In genomic region chr10:84172435-84173356, GRCh38 we compare ENCODE assay signal across 10 cellular contexts. TPM values are rescaled to one million over a fixed set of nuclear protein-coding genes. Genes with fewer than 3 reads are reported as not detected.
A peak's percentile ranks its signal among the peaks of the same experiment; 100 is the strongest.
DNase-seq lines count a peak whose midpoint lies in the region; ATAC-seq and TF ChIP-seq lines count a peak whose summit lies in the region.
"Had no signal": no experiment of that assay in that cellular context is flagged by ENCODE, and none has a peak within 500 bp of the region (broad histone marks: within the 10 kb centered on the region; RNA-seq: fewer than 3 reads in every experiment).

No MANE protein-coding gene starts in this region.

- H3K9me2 ChIP-seq in OCI-LY1 (ENCODE audit: low read depth, low read length) (no peaks in the 10 kb centered on the region), SK-N-SH (no peaks in the 10 kb centered on the region)

- no peaks in the 10 kb centered on the region for H3K79me1 ChIP-seq in trophoblast cell (ENCODE audit: low read length)

- peak overlapping the region; percentile 49 for H3K23ac ChIP-seq in trophoblast cell (ENCODE audit: low read length)

- no CpG with 5 or more reads among the region's 9 CpGs for WGBS in trophoblast cell (ENCODE audit: extremely low coverage, insufficient coverage, insufficient read length)
- 91 to 94% methylated on average over 9 of the region's 9 CpGs for WGBS in aorta, 2 donors
- WGBS in SK-N-SH (ENCODE audit: low lambda C conversion rate) = 44% methylated on average over 9 of the region's 9 CpGs

- ATAC-seq in HG02759 (IDR thresholded peaks at IDR 0.05; ENCODE audit: unreplicated experiment) (peak; percentile 62), aorta (ENCODE audit: low FRiP score) (no peak)
- ATAC-seq: psoas muscle had no signal

- H4K12ac ChIP-seq in trophoblast cell (ENCODE audit: low read depth, low read length) = no peak overlapping the region

- H3K4me1 ChIP-seq in OCI-LY1 (ENCODE audit: insufficient read depth, low read length, severe bottlenecking) = peaks cover 34% of the 10 kb centered on the region
- H3K4me1 ChIP-seq in trophoblast cell (ENCODE audit: control insufficient read depth in 1 of 2, insufficient read depth in 2 of 2, low read length in 2 of 2) = no peaks in the 10 kb centered on the region
- no peaks in the 10 kb centered on the region for H3K4me1 ChIP-seq in aorta (ENCODE audit: control insufficient read depth in 1 of 2, insufficient read depth in 2 of 2, low read length in 2 of 2)
- H3K4me1 ChIP-seq in SK-N-SH (ENCODE audit: control insufficient read depth in 1 of 2, insufficient read depth in 2 of 2, low read depth in 1 of 2, low read length in 1 of 2) = no peaks in the 10 kb centered on the region
- H3K4me1 ChIP-seq: psoas muscle had no signal

- H3K27me3 ChIP-seq in OCI-LY1 (ENCODE audit: insufficient read depth, low read length) = no peaks in the 10 kb centered on the region
- H3K27me3 ChIP-seq in trophoblast cell (ENCODE audit: insufficient read depth, low read length) = no peaks in the 10 kb centered on the region
- no peaks in the 10 kb centered on the region for H3K27me3 ChIP-seq in aorta (ENCODE audit: control insufficient read depth in 1 of 2, insufficient read depth in 2 of 2, low read length in 1 of 2)
- no peaks in the 10 kb centered on the region for H3K27me3 ChIP-seq in SK-N-SH (ENCODE audit: insufficient read depth)

- H3K4me3 ChIP-seq in OCI-LY1 (ENCODE audit: low read depth, low read length, poor library complexity, severe bottlenecking) (no peak overlapping the region), trophoblast cell (ENCODE audit: low read depth, low read length) (no peak overlapping the region), aorta (ENCODE audit: low read length in 2 of 2) (no peak overlapping the region), SK-N-SH (ENCODE audit: low read depth in 2 of 2, low read length in 1 of 2) (no peak overlapping the region)
- H3K4me3 ChIP-seq: psoas muscle had no signal

- no peak overlapping the region for H2AK5ac ChIP-seq in trophoblast cell (ENCODE audit: low read length)

- no peaks in the 10 kb centered on the region for H3K79me2 ChIP-seq in OCI-LY1 (ENCODE audit: insufficient read depth, low read length)
- no peaks in the 10 kb centered on the region for H3K79me2 ChIP-seq in trophoblast cell (ENCODE audit: control insufficient read depth, insufficient read depth, low read length, poor library complexity)
- no peaks in the 10 kb centered on the region for H3K79me2 ChIP-seq in SK-N-SH (ENCODE audit: insufficient read depth)

- no peak for TF ChIP-seq CTCF in OCI-LY1 (IDR thresholded peaks at IDR 0.05; ENCODE audit: low read length)
- TF ChIP-seq CTCF in SK-N-SH (IDR thresholded peaks at IDR 0.05) = no peak

- H3K9me3 ChIP-seq in OCI-LY1 (ENCODE audit: low read length) = no peaks in the 10 kb centered on the region
- H3K9me3 ChIP-seq in trophoblast cell (ENCODE audit: insufficient read depth, low read depth, low read length) = no peaks in the 10 kb centered on the region
- no peaks in the 10 kb centered on the region for H3K9me3 ChIP-seq in aorta (ENCODE audit: control insufficient read depth, low read length)
- H3K9me3 ChIP-seq in SK-N-SH = no peaks in the 10 kb centered on the region
- H3K9me3 ChIP-seq: psoas muscle had no signal

- POLR2A ChIA-PET in SK-N-SH (lab: Yijun Ruan, JAX) = no interaction called here

- H2AFZ ChIP-seq in OCI-LY1 (ENCODE audit: low read length) (peak overlapping the region; percentile 81), trophoblast cell (ENCODE audit: insufficient read depth, low read length, poor library complexity) (no peak overlapping the region), SK-N-SH (ENCODE audit: low read depth) (no peak overlapping the region)

- no peak overlapping the region for H4K91ac ChIP-seq in trophoblast cell (ENCODE audit: low read depth, low read length)

- CTCF ChIA-PET in SK-N-SH (lab: Yijun Ruan, JAX) = interaction anchor here (2.0 kb wide), 1 partner anchor 25 kb away, joined by 6 read pairs; no protein-coding TSS in a partner anchor

- TF ChIP-seq RAD21 in SK-N-SH (IDR thresholded peaks at IDR 0.05; ENCODE audit: low read length) = no peak

- H2BK5ac ChIP-seq in trophoblast cell (ENCODE audit: low read depth, low read length, poor library complexity) = no peak overlapping the region

- no peak overlapping the region for H3K14ac ChIP-seq in trophoblast cell (ENCODE audit: low read length)

- H3K4me2 ChIP-seq in OCI-LY1 (ENCODE audit: low read length) (peak overlapping the region; percentile 1; the same call in 1 of the 2 replicates), trophoblast cell (ENCODE audit: low read length) (no peak overlapping the region), SK-N-SH (no peak overlapping the region)

- no peak overlapping the region for H2BK12ac ChIP-seq in trophoblast cell (ENCODE audit: low read length)

- H3F3A ChIP-seq in OCI-LY1 (ENCODE audit: insufficient read depth, low read length) (no peaks in the 10 kb centered on the region), SK-N-SH (replicated peaks; ENCODE audit: insufficient read depth) (no peaks in the 10 kb centered on the region)

- H2BK120ac ChIP-seq in trophoblast cell (ENCODE audit: insufficient read depth, low read length, poor library complexity) = no peak overlapping the region

- H3K36me3 ChIP-seq in OCI-LY1 (ENCODE audit: insufficient read depth, low read length) (peaks cover 3% of the 10 kb centered on the region; the same call in 1 of the 2 replicates), trophoblast cell (ENCODE audit: control insufficient read depth in 1 of 2, insufficient read depth in 2 of 2, low read length in 2 of 2) (no peaks in the 10 kb centered on the region), aorta (ENCODE audit: control insufficient read depth in 1 of 2, insufficient read depth in 2 of 2, low read length in 1 of 2) (no peaks in the 10 kb centered on the region), SK-N-SH (replicated peaks in 1 of 2; ENCODE audit: control insufficient read depth in 1 of 2, insufficient read depth in 2 of 2, low read length in 1 of 2) (no peaks in the 10 kb centered on the region)

- TF ChIP-seq EP300 in SK-N-SH (IDR thresholded peaks at IDR 0.05; ENCODE audit: borderline replicate concordance in 1 of 2, low read depth in 1 of 2, low read length in 1 of 2) = no peak

- H3K9ac ChIP-seq in OCI-LY1 (ENCODE audit: low read length) = peak overlapping the region; percentile 23; the same call in 1 of the 2 replicates
- H3K9ac ChIP-seq in trophoblast cell (ENCODE audit: low read length) = no peak overlapping the region
- H3K9ac ChIP-seq in SK-N-SH = no peak overlapping the region

- DNase-seq in trophoblast cell = no peak
- DNase-seq in NCI-H187 treated with DMSO at 0.1 percent for 48 hours (lab: John Stamatoyannopoulos, UW) = no peak
- no peak for DNase-seq in aorta
- DNase-seq in NOMO-1 treated with dmso at 0.1 percent for 144 hours (lab: John Stamatoyannopoulos, UW; ENCODE audit: unreplicated experiment) = no peak
- DNase-seq in SK-N-SH = no peak
- DNase-seq: activated CD8-positive, alpha-beta memory T cell treated with anti-CD3 and anti-CD28 coated beads, Interleukin-2, amount 50 U/mL, for 48 hours; psoas muscle had no signal

- H3K18ac ChIP-seq in trophoblast cell (ENCODE audit: low read length) = no peak overlapping the region

- H4K8ac ChIP-seq in trophoblast cell (ENCODE audit: low read depth, low read length) = no peak overlapping the region

- H3K4ac ChIP-seq in trophoblast cell (ENCODE audit: low read depth, low read length) = no peak overlapping the region

- peak; percentile 40 for TF ChIP-seq POLR2A in GM19099 (IDR thresholded peaks at IDR 0.05; ENCODE audit: extremely low read depth, insufficient read length, low read depth)

- H4K20me1 ChIP-seq in OCI-LY1 (ENCODE audit: insufficient read depth, low read length) (no peaks in the 10 kb centered on the region), SK-N-SH (ENCODE audit: insufficient read depth) (no peaks in the 10 kb centered on the region)

- intact Hi-C loops in aorta (cut with DNase I) = no loop called here

- H3K27ac ChIP-seq in OCI-LY1 (ENCODE audit: low read depth, low read length, poor library complexity, severe bottlenecking) = peak overlapping the region; percentile 77
- H3K27ac ChIP-seq in trophoblast cell (ENCODE audit: low read depth, low read length) = no peak overlapping the region
- H3K27ac ChIP-seq in aorta (ENCODE audit: low read depth in 1 of 2, low read length in 2 of 2) = no peak overlapping the region
- H3K27ac ChIP-seq in SK-N-SH (ENCODE audit: low read depth in 2 of 2, low read length in 1 of 2) = no peak overlapping the region
- H3K27ac ChIP-seq: psoas muscle had no signal

TF ChIP-seq in SK-N-SH, 30 proteins besides CTCF, POLR2A, EP300 and RAD21:
- TF ChIP-seq ELF1 (IDR thresholded peaks at IDR 0.05) = no peak
- no peak for TF ChIP-seq CHD2 (IDR thresholded peaks at IDR 0.05; ENCODE audit: low read length, partially characterized antibody)
- TF ChIP-seq, protein P1, sequence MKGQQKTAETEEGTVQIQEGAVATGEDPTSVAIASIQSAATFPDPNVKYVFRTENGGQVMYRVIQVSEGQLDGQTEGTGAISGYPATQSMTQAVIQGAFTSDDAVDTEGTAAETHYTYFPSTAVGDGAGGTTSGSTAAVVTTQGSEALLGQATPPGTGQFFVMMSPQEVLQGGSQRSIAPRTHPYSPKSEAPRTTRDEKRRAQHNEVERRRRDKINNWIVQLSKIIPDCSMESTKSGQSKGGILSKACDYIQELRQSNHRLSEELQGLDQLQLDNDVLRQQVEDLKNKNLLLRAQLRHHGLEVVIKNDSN (IDR thresholded peaks at IDR 0.05; ENCODE audit: borderline replicate concordance, low read depth) = no peak
- no peak for TF ChIP-seq NFIC (IDR thresholded peaks at IDR 0.05; ENCODE audit: borderline replicate concordance)

RNA-seq across cellular contexts. Expression of gene GPR15LG, which starts 0.9 kb away (rescaled TPM):
- polyA plus RNA-seq in trophoblast cell (2013) = not detected in 2 replicates
- total RNA-seq in aorta = not detected
- 1 to 10 TPM in 1 of 2 donors, under 1 TPM in 1; 0.59 to 1.0 TPM for polyA plus RNA-seq in aorta
- not detected in 2 replicates for polyA plus RNA-seq in SK-N-SH (2012; rRNA removed)
- not detected in 2 replicates for polyA plus RNA-seq in SK-N-SH (2012; cell fraction: cytosol; rRNA removed)
- polyA plus RNA-seq in SK-N-SH (2012; cell fraction: nucleus; rRNA removed) = not detected in 2 replicates
- total RNA-seq: psoas muscle had no signal

RNA-seq across cellular contexts. Expression of gene CDHR1, which starts 21.6 kb away (rescaled TPM):
- 0.06 and 0.08 TPM in 2 replicates for polyA plus RNA-seq in trophoblast cell (2013)
- under 1 TPM; 0.32 to 0.42 TPM for total RNA-seq in aorta
- polyA plus RNA-seq in aorta (not detected), SK-N-SH (2012; rRNA removed) (0.02 and 0.05 TPM in 2 replicates)
- 0.05 and 0.10 TPM in 2 replicates for polyA plus RNA-seq in SK-N-SH (2012; cell fraction: cytosol; rRNA removed)
- 0.18 TPM in 2 replicates for polyA plus RNA-seq in SK-N-SH (2012; cell fraction: nucleus; rRNA removed)

RNA-seq across cellular contexts. Expression of gene GHITM, which starts 33.4 kb away (rescaled TPM):
- 72.0 and 73.8 TPM in 2 replicates for polyA plus RNA-seq in trophoblast cell (2013)
- total RNA-seq in aorta = 10 to 100 TPM; 77.2 to 88.3 TPM
- polyA plus RNA-seq in aorta = 100 to 1,000 TPM; 109 to 195 TPM
- 113 and 172 TPM in 2 replicates for polyA plus RNA-seq in SK-N-SH (2012; rRNA removed)
- 165 and 168 TPM in 2 replicates for polyA plus RNA-seq in SK-N-SH (2012; cell fraction: cytosol; rRNA removed)
- 33.6 and 75.5 TPM in 2 replicates for polyA plus RNA-seq in SK-N-SH (2012; cell fraction: nucleus; rRNA removed)

RNA-seq across cellular contexts. Expression of gene LRIT2, which starts 52.6 kb away (rescaled TPM):
- not detected in 2 replicates for polyA plus RNA-seq in trophoblast cell (2013)
- total RNA-seq in aorta = not detected
- polyA plus RNA-seq in aorta (not detected), SK-N-SH (2012; rRNA removed) (not detected in 2 replicates)
- polyA plus RNA-seq in SK-N-SH (2012; cell fraction: cytosol; rRNA removed) = not detected in 2 replicates
- polyA plus RNA-seq in SK-N-SH (2012; cell fraction: nucleus; rRNA removed) = not detected in 2 replicates
- total RNA-seq: psoas muscle had no signal
- polyA plus RNA-seq: psoas muscle had no signal
